ENCODE assay signal across 9 cellular contexts in the genomic region with DNA sequence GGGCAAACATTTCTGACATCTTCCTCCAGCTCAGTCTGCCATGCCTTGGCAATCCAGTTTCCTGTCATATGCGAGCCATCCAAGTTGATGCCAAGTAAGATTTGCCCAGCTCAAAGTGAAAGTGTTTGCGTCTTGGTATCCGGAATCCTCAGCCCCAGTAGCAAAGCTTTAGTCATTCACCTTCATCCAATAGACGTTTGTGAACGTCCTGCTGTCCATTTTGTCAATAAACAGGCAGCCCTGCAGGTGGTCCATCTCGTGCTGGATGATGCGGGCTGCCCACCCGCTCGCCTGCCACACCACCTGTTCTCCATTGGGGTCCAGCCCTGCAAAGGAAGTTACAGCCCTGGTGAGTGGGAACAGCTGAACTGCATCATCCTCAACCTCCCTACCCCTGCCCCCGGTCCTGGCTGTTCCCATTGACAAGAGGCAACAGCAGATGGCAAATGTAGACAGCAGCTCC. TPM values are rescaled to one million over a fixed set of nuclear protein-coding genes. Genes with fewer than 3 reads are reported as not detected.
DNase-seq lines count a peak whose midpoint lies in the region; ATAC-seq and TF ChIP-seq lines count a peak whose summit lies in the region.
"Had no signal": no experiment of that assay in that cellular context is flagged by ENCODE, and none has a peak within 500 bp of the region (broad histone marks: within the 10 kb centered on the region; RNA-seq: fewer than 3 reads in every experiment).

No MANE protein-coding gene starts in this region.

- peak overlapping the region; percentile 84; the same call in 1 of the 2 replicates for H2AK5ac ChIP-seq in IMR-90 (ENCODE audit: low read depth, low read length)

- TF ChIP-seq CTCF in IMR-90 (conservative IDR thresholded peaks at IDR 0.05; ENCODE audit: low read depth, low read length) = no peak
- no peak for TF ChIP-seq CTCF in ascending aorta (IDR thresholded peaks at IDR 0.05)

- no peak for TF ChIP-seq RAD21 in IMR-90 (IDR thresholded peaks at IDR 0.05; ENCODE audit: low read length)

- H3K14ac ChIP-seq in IMR-90 (replicated peaks; ENCODE audit: low read depth, low read length) = no peak overlapping the region; the same call in 1 of the 2 replicates

- H4K20me1 ChIP-seq in BLaER1 treated with 17β-estradiol and CSF1 and Interleukin-3, amounts not matched to agents 10 nM and 100 nM = peaks cover 50 to 64% (median 62%) of the 10 kb centered on the region in 11 experiments
- peaks cover 54% of the 10 kb centered on the region for H4K20me1 ChIP-seq in IMR-90 (ENCODE audit: insufficient read depth, low read length)

- dilution Hi-C loops in IMR-90 (cut with HindIII; ENCODE audit: low sequenced_read_pairs, unreplicated experiment) = no loop called here

- POLR2A ChIA-PET in IMR-90 (lab: Charles Lee; ENCODE audit: unreplicated experiment) = interaction anchor here (0.6 kb wide), 2 partner anchors 10 to 99 kb away, joined by 5 to 6 read pairs; a partner anchor contains a TSS

- TF ChIP-seq POLR2A in IMR-90 (IDR thresholded peaks at IDR 0.05; ENCODE audit: low read depth, low read length) = no peak; the same call in 1 of the 2 replicates

- peak overlapping the region; percentile 58 for H3K23ac ChIP-seq in IMR-90 (ENCODE audit: low read depth, low read length)

- BruUV-seq in IMR-90 (replicated peaks; lab: Mats Ljungman, UMichigan) = no TSS peak

- no peak overlapping the region for H2BK20ac ChIP-seq in IMR-90 (ENCODE audit: low read depth, low read length)

- no peak overlapping the region for H4K91ac ChIP-seq in IMR-90 (ENCODE audit: insufficient read depth, low read depth, low read length)

- H2BK15ac ChIP-seq in IMR-90 (ENCODE audit: low read depth, low read length) = no peak overlapping the region

- H3K18ac ChIP-seq in IMR-90 (ENCODE audit: low read depth, low read length) = no peak overlapping the region

- intact Hi-C loops in IMR-90 (cut with micrococcal nuclease) = no loop called here
- intact Hi-C loops in ascending aorta (cut with DNase I) = no loop called here

- ATAC-seq in IMR-90 (ENCODE audit: low read depth) = no peak

- no peak overlapping the region for H2BK120ac ChIP-seq in IMR-90 (ENCODE audit: low read depth, low read length)

- peak overlapping the region; percentile 92 to 100 (median 99) for H3K4me2 ChIP-seq in BLaER1 treated with 17β-estradiol and CSF1 and Interleukin-3, amounts not matched to agents 10 nM and 100 nM
- peak overlapping the region; percentile 91 for H3K4me2 ChIP-seq in IMR-90 (ENCODE audit: low read depth, low read length)

- CTCF ChIA-PET in IMR-90 (lab: Yijun Ruan, JAX) = no interaction called here

- DNase-seq in IMR-90 (peak; percentile 62), ascending aorta (ENCODE audit: low spot score in 2 of 2) (no peak), OCI-M1 (lab: John Stamatoyannopoulos, UW) (no peak), GM19238 (ENCODE audit: insufficient read length, low spot score) (no peak), UCSD-AML1 (lab: John Stamatoyannopoulos, UW; ENCODE audit: unreplicated experiment) (no peak)
- no peak for DNase-seq in stimulated activated naive CD4-positive, alpha-beta T cell treated with Interleukin-2 at 50 U/mL for 16 hours (lab: John Stamatoyannopoulos, UW)

- in situ Hi-C loops in IMR-90 (cut with MboI; ENCODE audit: low sequenced_read_pairs) = no loop called here

- peak overlapping the region in 6 of 11 experiments; percentile 89 to 95 (median 92); a peak in 11 of 22 replicates for H3K27ac ChIP-seq in BLaER1 treated with 17β-estradiol and CSF1 and Interleukin-3, amounts not matched to agents 10 nM and 100 nM
- H3K27ac ChIP-seq in IMR-90 (ENCODE audit: insufficient read depth, low read length) = no peak overlapping the region
- H3K27ac ChIP-seq in ascending aorta = no peak overlapping the region
- no peak overlapping the region for H3K27ac ChIP-seq in mucosa of rectum (ENCODE audit: low read depth in 2 of 2, low read length in 2 of 2)

- 0 out of 2 replicates have a peak overlapping the region, but pooled peaks have one; percentile 7 for H4K5ac ChIP-seq in IMR-90 (ENCODE audit: low read depth, low read length)

- H2BK5ac ChIP-seq in IMR-90 (ENCODE audit: low read depth, low read length, poor library complexity, severe bottlenecking) = no peak overlapping the region

- H2AFZ ChIP-seq in IMR-90 (replicated peaks; ENCODE audit: low read length, poor library complexity) = no peak overlapping the region

- peaks cover 10% of the 10 kb centered on the region for H3K9me1 ChIP-seq in IMR-90 (ENCODE audit: insufficient read depth, low read length)

- WGBS in IMR-90 (ENCODE audit: extremely low coverage in 2 of 2, insufficient read length in 1 of 2), 2 experiments = 29% methylated on average over 9 of the region's 10 CpGs; no CpG with 5 or more reads in 1 of the 2 experiments

- H3K36me3 ChIP-seq in BLaER1 treated with 17β-estradiol and CSF1 and Interleukin-3, amounts not matched to agents 10 nM and 100 nM = peaks cover 56 to 80% (median 76%) of the 10 kb centered on the region in 11 experiments
- peaks cover 44% of the 10 kb centered on the region for H3K36me3 ChIP-seq in IMR-90 (ENCODE audit: control insufficient read depth, insufficient read depth, low read length)
- peaks cover 19 to 41% of the 10 kb centered on the region in 2 donors for H3K36me3 ChIP-seq in ascending aorta
- peaks cover 27 to 28% of the 10 kb centered on the region in 2 donors for H3K36me3 ChIP-seq in mucosa of rectum (ENCODE audit: control insufficient read depth in 2 of 2, insufficient read depth in 2 of 2, low read length in 2 of 2)

- H3K4me3 ChIP-seq in BLaER1 treated with 17β-estradiol and CSF1 and Interleukin-3, amounts not matched to agents 10 nM and 100 nM = peak overlapping the region; percentile 81 to 97 (median 95)
- peak overlapping the region; percentile 78; the same call in 1 of the 2 replicates for H3K4me3 ChIP-seq in IMR-90 (ENCODE audit: insufficient read depth, low read depth, low read length)
- peak overlapping the region; percentile 73 to 80 for H3K4me3 ChIP-seq in ascending aorta
- H3K4me3 ChIP-seq in mucosa of rectum (ENCODE audit: low read length in 2 of 2) = peak overlapping the region; percentile 68 to 79

- H3K27me3 ChIP-seq in BLaER1 treated with 17β-estradiol and CSF1 and Interleukin-3, amounts not matched to agents 10 nM and 100 nM = no peaks in the 10 kb centered on the region
- H3K27me3 ChIP-seq in IMR-90 (ENCODE audit: control insufficient read depth, insufficient read depth, low read length) (no peaks in the 10 kb centered on the region), ascending aorta (no peaks in the 10 kb centered on the region), mucosa of rectum (ENCODE audit: control insufficient read depth in 2 of 2, insufficient read depth in 2 of 2, low read length in 2 of 2) (no peaks in the 10 kb centered on the region)

- H4K8ac ChIP-seq in IMR-90 (ENCODE audit: low read depth in 2 of 2, low read length in 2 of 2) = peak overlapping the region in 1 of 2 experiments; percentile 34; a peak in 1 of 4 replicates

- no peak overlapping the region for H3K4ac ChIP-seq in IMR-90 (ENCODE audit: low read depth, low read length)

- H3K9ac ChIP-seq in BLaER1 treated with 17β-estradiol and CSF1 and Interleukin-3, amounts not matched to agents 10 nM and 100 nM = peak overlapping the region; percentile 85 to 97 (median 90)
- H3K9ac ChIP-seq in IMR-90 (ENCODE audit: low read depth, low read length) (peak overlapping the region; percentile 54; the same call in 1 of the 2 replicates), mucosa of rectum (ENCODE audit: low read depth in 1 of 2, low read length in 2 of 2) (peak overlapping the region in 1 of 2 donors; percentile 74)

- no peaks in the 10 kb centered on the region for H3K9me3 ChIP-seq in BLaER1 treated with 17β-estradiol and CSF1 and Interleukin-3, amounts not matched to agents 10 nM and 100 nM (replicated peaks in 1 of 11)
- no peaks in the 10 kb centered on the region for H3K9me3 ChIP-seq in IMR-90 (ENCODE audit: control insufficient read depth, insufficient read depth, low read length)
- H3K9me3 ChIP-seq in ascending aorta = no peaks in the 10 kb centered on the region
- no peaks in the 10 kb centered on the region for H3K9me3 ChIP-seq in mucosa of rectum (ENCODE audit: control insufficient read depth in 2 of 2, low read length in 2 of 2)
- H3K9me3 ChIP-seq: mucosa of descending colon had no signal

- H3K79me1 ChIP-seq in IMR-90 (ENCODE audit: low read depth in 1 of 2, low read length in 2 of 2) = peaks cover 37 to 70% of the 10 kb centered on the region in 2 experiments

- H2AK9ac ChIP-seq in IMR-90 (replicated peaks; ENCODE audit: low read depth, low read length, poor library complexity) = peak overlapping the region; percentile 97

- no peak overlapping the region for H3K56ac ChIP-seq in IMR-90 (ENCODE audit: extremely low read depth, insufficient read depth, low read length)

- H3K4me1 ChIP-seq in BLaER1 treated with 17β-estradiol and CSF1 and Interleukin-3, amounts not matched to agents 10 nM and 100 nM = peaks cover 68 to 79% (median 72%) of the 10 kb centered on the region in 10 experiments
- H3K4me1 ChIP-seq in IMR-90 (ENCODE audit: control insufficient read depth, insufficient read depth, low read length) (peaks cover 12% of the 10 kb centered on the region), ascending aorta (peaks cover 4 to 12% of the 10 kb centered on the region in 2 donors), mucosa of rectum (ENCODE audit: control insufficient read depth in 2 of 2, insufficient read depth in 2 of 2, low read length in 2 of 2) (peaks cover 27 to 43% of the 10 kb centered on the region in 2 donors)

RNA-seq across cellular contexts. Expression of a gene that starts 1.5 kb away (rescaled TPM):
- total RNA-seq in IMR-90 (2012; rRNA removed) = 4.5 and 7.5 TPM in 2 replicates
- 6.4 and 7.6 TPM in 2 replicates for polyA plus RNA-seq in IMR-90 (2012; rRNA removed)
- 10.9 and 17.5 TPM in 2 replicates for polyA plus RNA-seq in IMR-90 (2012; cell fraction: cytosol; rRNA removed)
- 6.6 and 10.2 TPM in 2 replicates for polyA plus RNA-seq in IMR-90 (2012; cell fraction: nucleus; rRNA removed; ENCODE audit: low replicate concordance)
- total RNA-seq in ascending aorta = 49.9 TPM

RNA-seq across cellular contexts. Expression of a gene that starts 10.5 kb away (rescaled TPM):
- total RNA-seq in IMR-90 (2012; rRNA removed) = 19.4 and 26.2 TPM in 2 replicates
- polyA plus RNA-seq in IMR-90 (2012; rRNA removed) = 22.8 and 23.4 TPM in 2 replicates
- polyA plus RNA-seq in IMR-90 (2012; cell fraction: cytosol; rRNA removed) = 16.0 and 27.1 TPM in 2 replicates
- 19.7 and 25.4 TPM in 2 replicates for polyA plus RNA-seq in IMR-90 (2012; cell fraction: nucleus; rRNA removed; ENCODE audit: low replicate concordance)
- 24.7 TPM for total RNA-seq in ascending aorta

RNA-seq across cellular contexts. Expression of a gene that starts 10.7 kb away (rescaled TPM):
- total RNA-seq in IMR-90 (2012; rRNA removed) = 28.3 and 40.5 TPM in 2 replicates
- polyA plus RNA-seq in IMR-90 (2012; rRNA removed) = 10.6 and 14.0 TPM in 2 replicates
- 3.4 and 16.1 TPM in 2 replicates for polyA plus RNA-seq in IMR-90 (2012; cell fraction: cytosol; rRNA removed)
- 3.0 and 8.0 TPM in 2 replicates for polyA plus RNA-seq in IMR-90 (2012; cell fraction: nucleus; rRNA removed; ENCODE audit: low replicate concordance)
- total RNA-seq in ascending aorta = 5.2 TPM

RNA-seq across cellular contexts. Expression of a gene that starts 17.7 kb away (rescaled TPM):
- total RNA-seq in IMR-90 (2012; rRNA removed) (23.3 and 25.3 TPM in 2 replicates), ascending aorta (38.3 TPM)
- polyA plus RNA-seq in IMR-90 (2012; rRNA removed) = 23.3 and 25.2 TPM in 2 replicates
- polyA plus RNA-seq in IMR-90 (2012; cell fraction: cytosol; rRNA removed) = 21.9 TPM in 2 replicates
- polyA plus RNA-seq in IMR-90 (2012; cell fraction: nucleus; rRNA removed; ENCODE audit: low replicate concordance) = 43.1 and 50.4 TPM in 2 replicates

RNA-seq across cellular contexts. Expression of a gene that starts 22.7 kb away (rescaled TPM):
- not detected in 2 replicates for total RNA-seq in IMR-90 (2012; rRNA removed)
- 0.10 and 0.20 TPM in 2 replicates for polyA plus RNA-seq in IMR-90 (2012; rRNA removed)
- polyA plus RNA-seq in IMR-90 (2012; cell fraction: cytosol; rRNA removed) = not detected in 2 replicates
- 0.08 and 0.73 TPM in 2 replicates for polyA plus RNA-seq in IMR-90 (2012; cell fraction: nucleus; rRNA removed; ENCODE audit: low replicate concordance)
- not detected for total RNA-seq in ascending aorta

Comparison
In these comparisons a context has a peak if more than half of its experiments do, and no peak if none do; other contexts are left out.
1. H3K27ac ChIP-seq: peak in BLaER1 treated with 17β-estradiol and CSF1 and Interleukin-3, amounts not matched to agents 10 nM and 100 nM (6 of 11); none in IMR-90 (single experiment), ascending aorta (0 of 2) and mucosa of rectum (0 of 2).
2. Peak in every context shown above with its lines, with median percentiles within 50 percentile points of each other: H3K4me3 ChIP-seq.